In genomic region chr5:132104561-132104960, GRCh38 we compare ENCODE assay signal across 14 cellular contexts. TPM values are rescaled to one million over a fixed set of nuclear protein-coding genes. Genes with fewer than 3 reads are reported as not detected.
DNase-seq lines count a peak whose midpoint lies in the region; ATAC-seq, FAIRE-seq and TF ChIP-seq lines count a peak whose summit lies in the region.
"Had no signal": no experiment of that assay in that cellular context is flagged by ENCODE, and none has a peak within 500 bp of the region (broad histone marks: within the 10 kb centered on the region; RNA-seq: fewer than 3 reads in every experiment).

No MANE protein-coding gene starts in this region.

- H3K4me2 ChIP-seq in BLaER1, result peak overlapping the region; percentile 86
- H3K4me2 ChIP-seq in keratinocyte (ENCODE audit: control insufficient read depth, extremely low read depth, insufficient read depth, low read depth, low read length), result no peak overlapping the region

- DNase-seq in HCEC 1CT (peak; percentile 70), keratinocyte (ENCODE audit: low read depth, low spot score) (peak; percentile 44), DMS 273 treated with DMSO at 0.1 percent for 48 hours (lab: John Stamatoyannopoulos, UW) (no peak), NK-92 (lab: John Stamatoyannopoulos, UW; ENCODE audit: unreplicated experiment) (no peak), NCI-H1694 treated with DMSO at 0.1 percent for 48 hours (lab: John Stamatoyannopoulos, UW) (no peak)
- DNase-seq in activated CD8-positive, alpha-beta T cell treated with anti-CD3 and anti-CD28 coated beads for 36 hours, result no peak
- DNase-seq: activated CD4-positive, CD25-positive, alpha-beta regulatory T cell treated with anti-CD3 and anti-CD28 coated beads, Interleukin-2, amount 50 U/mL, for 72 hours; endodermal cell; KBM-7; SIG-M5; sigmoid colon had no signal

- peaks cover 18% of the 10 kb centered on the region for H3K36me3 Mint-ChIP-seq in activated CD8-positive, alpha-beta T cell treated with anti-CD3 and anti-CD28 coated beads for 36 hours (ENCODE audit: low read depth)

- no peaks in the 10 kb centered on the region for H3K79me2 ChIP-seq in keratinocyte (ENCODE audit: control insufficient read depth, insufficient read depth, low read length)

- 0 out of 2 replicates have a peak, but pooled peaks cover 2% of the 10 kb centered on the region for H3K9me3 ChIP-seq in BLaER1
- no peaks in the 10 kb centered on the region for H3K9me3 ChIP-seq in keratinocyte (ENCODE audit: control insufficient read depth, low read depth, low read length)
- H3K9me3 ChIP-seq: sigmoid colon had no signal

- H3K27me3 ChIP-seq in BLaER1 (no peaks in the 10 kb centered on the region), keratinocyte (ENCODE audit: control insufficient read depth, extremely low read depth, insufficient read depth, low read length) (no peaks in the 10 kb centered on the region)
- H3K27me3 ChIP-seq: sigmoid colon had no signal

- dilution Hi-C loops in keratinocyte (cut with MboI; ENCODE audit: extremely low pct_ligation_motif_present, low sequenced_read_pairs), result no loop called here

- H3K4me1 ChIP-seq in BLaER1 (peaks cover 59% of the 10 kb centered on the region), keratinocyte (ENCODE audit: control insufficient read depth, extremely low read depth, insufficient read depth, low read length) (peaks cover 30% of the 10 kb centered on the region)

- CTCF ChIA-PET in activated CD8-positive, alpha-beta T cell treated with anti-CD3 and anti-CD28 coated beads for 36 hours (lab: Charles Lee), result interaction anchor here (0.9 to 1.4 kb wide), 2 partner anchors 33 to 86 kb away, joined by 3 read pairs; no protein-coding TSS in a partner anchor

- H4K20me1 ChIP-seq in BLaER1 (no peaks in the 10 kb centered on the region), keratinocyte (ENCODE audit: control insufficient read depth, extremely low read depth, insufficient read depth, low read length) (no peaks in the 10 kb centered on the region)

- H3K4me1 Mint-ChIP-seq in activated CD8-positive, alpha-beta T cell treated with anti-CD3 and anti-CD28 coated beads for 36 hours (ENCODE audit: low read depth), result peaks cover 82% of the 10 kb centered on the region
- H3K4me1 Mint-ChIP-seq: endodermal cell had no signal

- peaks cover 2% of the 10 kb centered on the region for H3K9me3 Mint-ChIP-seq in activated CD8-positive, alpha-beta T cell treated with anti-CD3 and anti-CD28 coated beads for 36 hours

- no peak for ATAC-seq in activated CD8-positive, alpha-beta T cell treated with anti-CD3 and anti-CD28 coated beads for 36 hours
- ATAC-seq in HG02884 (IDR thresholded peaks at IDR 0.05; ENCODE audit: unreplicated experiment), result no peak

- intact Hi-C loops in activated CD8-positive, alpha-beta T cell treated with anti-CD3 and anti-CD28 coated beads for 36 hours (cut with micrococcal nuclease), result loop anchor here (5.0 to 10.0 kb wide), 2 partner anchors 73 to 390 kb away; partner anchors contain the start of gene IRF1

- H3K27me3 Mint-ChIP-seq in activated CD8-positive, alpha-beta T cell treated with anti-CD3 and anti-CD28 coated beads for 36 hours, result no peaks in the 10 kb centered on the region

- H3K9me1 ChIP-seq in keratinocyte (ENCODE audit: control insufficient read depth, extremely low read depth, insufficient read depth, low read length), result peaks cover 5% of the 10 kb centered on the region

- FAIRE-seq in keratinocyte (lab: Jason Lieb, UNC), result no peak
- FAIRE-seq: urothelium cell line had no signal

- H3K4me3 Mint-ChIP-seq in activated CD8-positive, alpha-beta T cell treated with anti-CD3 and anti-CD28 coated beads for 36 hours, result peak overlapping the region; percentile 31
- H3K4me3 Mint-ChIP-seq: endodermal cell had no signal

- H3K27ac Mint-ChIP-seq in activated CD8-positive, alpha-beta T cell treated with anti-CD3 and anti-CD28 coated beads for 36 hours, result peak overlapping the region; percentile 88
- H3K27ac Mint-ChIP-seq: endodermal cell had no signal

- H3K36me3 ChIP-seq in BLaER1 (no peaks in the 10 kb centered on the region), keratinocyte (ENCODE audit: control insufficient read depth in 2 of 2, extremely low read depth in 1 of 2, insufficient read depth in 2 of 2, low read length in 2 of 2) (no peaks in the 10 kb centered on the region)
- H3K36me3 ChIP-seq: sigmoid colon had no signal

- H3K4me3 ChIP-seq in BLaER1, result no peak overlapping the region
- H3K4me3 ChIP-seq in keratinocyte (ENCODE audit: control insufficient read depth in 2 of 3, extremely low read depth in 1 of 3, insufficient read depth in 2 of 3, low read depth in 1 of 3, low read length in 3 of 3), result no peak overlapping the region
- H3K4me3 ChIP-seq: sigmoid colon had no signal

- TF ChIP-seq CTCF in activated CD8-positive, alpha-beta T cell treated with anti-CD3 and anti-CD28 coated beads for 36 hours (IDR thresholded peaks at IDR 0.05), result no peak
- TF ChIP-seq CTCF in keratinocyte (optimal IDR thresholded peaks at IDR 0.05 in 1 of 3, IDR thresholded peaks at IDR 0.05 in 1 of 3, conservative IDR thresholded peaks at IDR 0.05 in 1 of 3; ENCODE audit: extremely low read depth in 1 of 3, insufficient read depth in 2 of 3, low read length in 3 of 3), result no peak

- POLR2A ChIA-PET in activated CD8-positive, alpha-beta T cell treated with anti-CD3 and anti-CD28 coated beads for 36 hours (lab: Charles Lee), result interaction anchor here (1.4 to 1.6 kb wide), 2 partner anchors 12 to 34 kb away, joined by 4 to 6 read pairs; no protein-coding TSS in a partner anchor

- no peak overlapping the region for H2AFZ ChIP-seq in keratinocyte (ENCODE audit: control insufficient read depth, low read length)

- no peak overlapping the region for H3K9ac ChIP-seq in BLaER1
- no peak overlapping the region for H3K9ac ChIP-seq in keratinocyte (ENCODE audit: control insufficient read depth, extremely low read depth, insufficient read depth, low read length)

- peak overlapping the region; percentile 61; the same call in 1 of the 2 replicates for H3K27ac ChIP-seq in BLaER1
- H3K27ac ChIP-seq in keratinocyte (ENCODE audit: control insufficient read depth, insufficient read depth, low read length), result no peak overlapping the region

RNA-seq across cellular contexts. Expression of gene CSF2, which starts 31.0 kb away (rescaled TPM):
- total RNA-seq in activated CD8-positive, alpha-beta T cell treated with anti-CD3 and anti-CD28 coated beads for 36 hours, result 10 to 100 TPM; 61.5 to 64.1 TPM
- polyA plus RNA-seq in keratinocyte, result 6.9 to 9.2 TPM (median 7.2 TPM) in 3 replicates
- 0.94 TPM for polyA plus RNA-seq in keratinocyte (2011; ENCODE audit: low read depth)
- polyA plus RNA-seq in keratinocyte (2011; cell fraction: cytosol; rRNA removed), result 6.6 and 7.9 TPM in 2 replicates
- polyA plus RNA-seq in keratinocyte (2011; cell fraction: nucleus; rRNA removed), result 18.3 and 24.4 TPM in 2 replicates
- 0.47 and 11.0 TPM in 2 replicates for polyA plus RNA-seq in keratinocyte (2012; ENCODE audit: low replicate concordance)
- polyA minus RNA-seq in keratinocyte, result 3.9 to 15.2 TPM (median 4.0 TPM) in 3 replicates
- 11.9 TPM for polyA minus RNA-seq in keratinocyte (2011; cell fraction: cytosol; rRNA and poly(A)+ RNA removed)
- 3.7 and 5.3 TPM in 2 replicates for polyA minus RNA-seq in keratinocyte (2011; cell fraction: nucleus; rRNA and poly(A)+ RNA removed)
- total RNA-seq: endodermal cell, sigmoid colon had no signal

RNA-seq across cellular contexts. Expression of gene IL3, which starts 44.1 kb away (rescaled TPM):
- total RNA-seq in activated CD8-positive, alpha-beta T cell treated with anti-CD3 and anti-CD28 coated beads for 36 hours, result under 1 TPM; 0.25 to 0.98 TPM
- not detected in 3 replicates for polyA plus RNA-seq in keratinocyte
- polyA plus RNA-seq in keratinocyte (2011; ENCODE audit: low read depth), result not detected
- polyA plus RNA-seq in keratinocyte (2011; cell fraction: cytosol; rRNA removed), result not detected in 2 replicates
- not detected in 2 replicates for polyA plus RNA-seq in keratinocyte (2011; cell fraction: nucleus; rRNA removed)
- polyA plus RNA-seq in keratinocyte (2012; ENCODE audit: low replicate concordance), result not detected in 2 replicates
- polyA minus RNA-seq in keratinocyte, result not detected in 3 replicates
- polyA minus RNA-seq in keratinocyte (2011; cell fraction: cytosol; rRNA and poly(A)+ RNA removed), result not detected
- polyA minus RNA-seq in keratinocyte (2011; cell fraction: nucleus; rRNA and poly(A)+ RNA removed), result not detected in 2 replicates
- total RNA-seq: endodermal cell, sigmoid colon had no signal
- polyA plus RNA-seq: sigmoid colon had no signal

Comparison
In these comparisons a context has a peak if more than half of its experiments do, and no peak if none do; other contexts are left out.
1. DNase-seq: peak in HCEC 1CT (single experiment) and keratinocyte (single experiment); none in activated CD8-positive, alpha-beta T cell treated with anti-CD3 and anti-CD28 coated beads for 36 hours (single experiment), DMS 273 treated with DMSO at 0.1 percent for 48 hours (single experiment), NK-92 (single experiment) and NCI-H1694 treated with DMSO at 0.1 percent for 48 hours (single experiment).